Comparison of ENCODE assay signal across 8 cellular contexts in genomic region chr16:8798535-8799157, GRCh38. TPM values are rescaled to one million over a fixed set of nuclear protein-coding genes. Genes with fewer than 3 reads are reported as not detected.
DNase-seq lines count a peak whose midpoint lies in the region; ATAC-seq and TF ChIP-seq lines count a peak whose summit lies in the region.

No MANE protein-coding gene starts in this region.

- ATAC-seq in HG02973 (IDR thresholded peaks at IDR 0.05; ENCODE audit: unreplicated experiment), result no peak

- peaks cover 25% of the 10 kb centered on the region for H3K4me1 Mint-ChIP-seq in T-helper 1 cell treated with Interleukin-12 subunit alpha and Interleukin-12 subunit beta and Interleukin-4 antibody, amounts not matched to agents 30 μg/mL and 1 μg/mL, for 36 hours (ENCODE audit: low read depth)

- H3K4me3 Mint-ChIP-seq in T-helper 1 cell treated with Interleukin-12 subunit alpha and Interleukin-12 subunit beta and Interleukin-4 antibody, amounts not matched to agents 30 μg/mL and 1 μg/mL, for 36 hours, result peak overlapping the region; percentile 93

- H3K36me3 Mint-ChIP-seq in T-helper 1 cell treated with Interleukin-12 subunit alpha and Interleukin-12 subunit beta and Interleukin-4 antibody, amounts not matched to agents 30 μg/mL and 1 μg/mL, for 36 hours (ENCODE audit: low read depth), result peaks cover 21% of the 10 kb centered on the region

- peak overlapping the region; percentile 83 for H3K27ac Mint-ChIP-seq in T-helper 1 cell treated with Interleukin-12 subunit alpha and Interleukin-12 subunit beta and Interleukin-4 antibody, amounts not matched to agents 30 μg/mL and 1 μg/mL, for 36 hours

- no peaks in the 10 kb centered on the region for H3K27me3 Mint-ChIP-seq in T-helper 1 cell treated with Interleukin-12 subunit alpha and Interleukin-12 subunit beta and Interleukin-4 antibody, amounts not matched to agents 30 μg/mL and 1 μg/mL, for 36 hours (ENCODE audit: low read depth)

- no peaks in the 10 kb centered on the region for H3K9me3 Mint-ChIP-seq in T-helper 1 cell treated with Interleukin-12 subunit alpha and Interleukin-12 subunit beta and Interleukin-4 antibody, amounts not matched to agents 30 μg/mL and 1 μg/mL, for 36 hours

- DNase-seq in fibroblast of the aortic adventitia (ENCODE audit: low read depth) (peak; percentile 19), retinal pigment epithelial cell (ENCODE audit: low read depth) (no peak), putamen (ENCODE audit: low spot score) (no peak), NCI-H446 treated with DMSO at 0.1 percent for 48 hours (lab: John Stamatoyannopoulos, UW) (no peak), hypothalamus (lab: John Stamatoyannopoulos, UW) (no peak)

- TF ChIP-seq CTCF in fibroblast of the aortic adventitia (IDR thresholded peaks at IDR 0.05; ENCODE audit: insufficient read depth, low read length) (no peak), retinal pigment epithelial cell (conservative IDR thresholded peaks at IDR 0.05; ENCODE audit: low read depth, low read length) (no peak)

- H3K4me3 ChIP-seq in GM08714 (ENCODE audit: low read length), result peak overlapping the region; percentile 97
- peak overlapping the region; percentile 97 for H3K4me3 ChIP-seq in fibroblast of the aortic adventitia (ENCODE audit: low read depth, low read length)
- peak overlapping the region; percentile 96 for H3K4me3 ChIP-seq in retinal pigment epithelial cell (ENCODE audit: low read length)

RNA-seq across cellular contexts. Expression of gene PMM2, which starts 1.0 kb away (rescaled TPM):
- total RNA-seq in fibroblast of the aortic adventitia (ENCODE audit: low replicate concordance), result 34.7 and 55.8 TPM in 2 replicates

RNA-seq across cellular contexts. Expression of gene TMEM186, which starts 1.2 kb away (rescaled TPM):
- total RNA-seq in fibroblast of the aortic adventitia (ENCODE audit: low replicate concordance), result 3.6 and 4.7 TPM in 2 replicates
